In genomic region chr3:20340324-20340928, GRCh38 we compare ENCODE assay signal across 9 cellular contexts.
DNase-seq lines count a peak whose midpoint lies in the region; ATAC-seq, FAIRE-seq and TF ChIP-seq lines count a peak whose summit lies in the region.
"Had no signal": no experiment of that assay in that cellular context is flagged by ENCODE, and none has a peak within 500 bp of the region (broad histone marks: within the 10 kb centered on the region; RNA-seq: fewer than 3 reads in every experiment).

No MANE protein-coding gene starts in this region.

- H3K9me3 Mint-ChIP-seq in type B pancreatic cell, result no peaks in the 10 kb centered on the region

- no peaks in the 10 kb centered on the region for H3K36me3 ChIP-seq in osteoblast (ENCODE audit: insufficient read depth, low read length)

- H3K27me3 Mint-ChIP-seq in type B pancreatic cell, result peaks cover 3% of the 10 kb centered on the region

- no peaks in the 10 kb centered on the region for H3K27me3 ChIP-seq in osteoblast (ENCODE audit: insufficient read depth, low read length)

- H3K4me3 Mint-ChIP-seq in type B pancreatic cell, result no peak overlapping the region

- no peak overlapping the region for H2AFZ ChIP-seq in osteoblast (ENCODE audit: low read length)

- H3K4me1 ChIP-seq in osteoblast (ENCODE audit: insufficient read depth, low read length), result no peaks in the 10 kb centered on the region

- H3K79me2 ChIP-seq in osteoblast (ENCODE audit: insufficient read depth, low read length), result no peaks in the 10 kb centered on the region

- H3K4me1 Mint-ChIP-seq in type B pancreatic cell (ENCODE audit: unreplicated experiment), result peaks cover 5% of the 10 kb centered on the region

- ATAC-seq in GM21786 (IDR thresholded peaks at IDR 0.05; ENCODE audit: unreplicated experiment), result peak; percentile 88

- H3K9me3 ChIP-seq in osteoblast (ENCODE audit: low read depth, low read length), result no peaks in the 10 kb centered on the region

- peak; percentile 90 for TF ChIP-seq CTCF in osteoblast (IDR thresholded peaks at IDR 0.05; ENCODE audit: extremely low read depth, low read depth, low read length)
- peak; percentile 93 for TF ChIP-seq CTCF in type B pancreatic cell (conservative IDR thresholded peaks at IDR 0.05)

- no peak overlapping the region for H3K4me3 ChIP-seq in Jurkat, Clone E6-1 (ENCODE audit: low read length)
- no peak overlapping the region for H3K4me3 ChIP-seq in osteoblast (ENCODE audit: insufficient read depth, low read length)
- H3K4me3 ChIP-seq: skin epidermis had no signal

- no peak overlapping the region for H3K27ac Mint-ChIP-seq in type B pancreatic cell

- H3K4me2 ChIP-seq in osteoblast (ENCODE audit: insufficient read depth, low read length), result no peak overlapping the region

- H3K27ac ChIP-seq in osteoblast (ENCODE audit: low read depth, low read length), result no peak overlapping the region
- H3K27ac ChIP-seq: skin epidermis had no signal

- no peaks in the 10 kb centered on the region for H3K36me3 Mint-ChIP-seq in type B pancreatic cell

- FAIRE-seq in frontal cortex (lab: Jason Lieb, UNC), result no peak

- peak; percentile 75 for DNase-seq in GM03348 (ENCODE audit: low spot score)
- peak; percentile 59 for DNase-seq in Jurkat, Clone E6-1 (ENCODE audit: low read depth, low spot score)
- peak; percentile 75 for DNase-seq in RPMI8226
- DNase-seq in activated T-helper 9 cell treated with anti-CD3 and anti-CD28 coated beads, Interleukin-2, amount 50 U/mL, for 16 hours (ENCODE audit: low read depth), result peak; percentile 12
- peak; percentile 8 to 29 for DNase-seq in frontal cortex (ENCODE audit: low spot score in 2 of 2)
- peak; percentile 53 for DNase-seq in osteoblast (ENCODE audit: insufficient read length, low spot score, missing footprints)
- DNase-seq in type B pancreatic cell (ENCODE audit: extremely low spot score, unreplicated experiment), result peak; percentile 74

- H4K20me1 ChIP-seq in osteoblast (ENCODE audit: insufficient read depth, low read length), result no peaks in the 10 kb centered on the region

Comparison
In these comparisons a context has a peak if more than half of its experiments do, and no peak if none do; other contexts are left out.
1. DNase-seq: peak in every context shown above with its lines; median percentile 75 in GM03348; 75 in RPMI8226; 74 in type B pancreatic cell; 59 in Jurkat, Clone E6-1; 53 in osteoblast; 18 in frontal cortex; 12 in activated T-helper 9 cell treated with anti-CD3 and anti-CD28 coated beads, Interleukin-2, amount 50 U/mL, for 16 hours.